ENCODE assay signal across 1 cellular context in the genomic region with DNA sequence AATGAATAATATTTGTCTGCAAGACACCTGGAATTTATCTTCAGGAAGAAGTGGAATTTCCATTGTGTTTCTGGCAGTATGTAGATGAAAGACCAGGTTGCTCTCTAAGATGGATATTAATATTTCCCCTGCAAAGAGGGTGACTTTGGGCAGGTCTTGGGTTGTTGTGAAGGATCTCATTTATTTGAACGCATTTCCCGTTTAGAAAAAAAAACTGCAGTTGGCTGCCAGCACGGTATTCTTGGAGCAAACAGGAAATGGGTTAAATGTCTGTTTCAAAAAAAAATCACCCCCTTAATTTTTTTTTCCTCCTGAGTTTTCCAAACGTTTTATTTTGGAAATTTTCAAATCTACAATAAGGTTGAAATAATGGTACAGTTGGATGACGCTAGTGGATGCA.
TF ChIP-seq lines count a peak whose summit lies in the region.

No MANE protein-coding gene starts in this region.

TF ChIP-seq in GM23338, 12 proteins besides CTCF, POLR2A, EP300 and RAD21 (continued from another document):
- TF ChIP-seq, protein P1, sequence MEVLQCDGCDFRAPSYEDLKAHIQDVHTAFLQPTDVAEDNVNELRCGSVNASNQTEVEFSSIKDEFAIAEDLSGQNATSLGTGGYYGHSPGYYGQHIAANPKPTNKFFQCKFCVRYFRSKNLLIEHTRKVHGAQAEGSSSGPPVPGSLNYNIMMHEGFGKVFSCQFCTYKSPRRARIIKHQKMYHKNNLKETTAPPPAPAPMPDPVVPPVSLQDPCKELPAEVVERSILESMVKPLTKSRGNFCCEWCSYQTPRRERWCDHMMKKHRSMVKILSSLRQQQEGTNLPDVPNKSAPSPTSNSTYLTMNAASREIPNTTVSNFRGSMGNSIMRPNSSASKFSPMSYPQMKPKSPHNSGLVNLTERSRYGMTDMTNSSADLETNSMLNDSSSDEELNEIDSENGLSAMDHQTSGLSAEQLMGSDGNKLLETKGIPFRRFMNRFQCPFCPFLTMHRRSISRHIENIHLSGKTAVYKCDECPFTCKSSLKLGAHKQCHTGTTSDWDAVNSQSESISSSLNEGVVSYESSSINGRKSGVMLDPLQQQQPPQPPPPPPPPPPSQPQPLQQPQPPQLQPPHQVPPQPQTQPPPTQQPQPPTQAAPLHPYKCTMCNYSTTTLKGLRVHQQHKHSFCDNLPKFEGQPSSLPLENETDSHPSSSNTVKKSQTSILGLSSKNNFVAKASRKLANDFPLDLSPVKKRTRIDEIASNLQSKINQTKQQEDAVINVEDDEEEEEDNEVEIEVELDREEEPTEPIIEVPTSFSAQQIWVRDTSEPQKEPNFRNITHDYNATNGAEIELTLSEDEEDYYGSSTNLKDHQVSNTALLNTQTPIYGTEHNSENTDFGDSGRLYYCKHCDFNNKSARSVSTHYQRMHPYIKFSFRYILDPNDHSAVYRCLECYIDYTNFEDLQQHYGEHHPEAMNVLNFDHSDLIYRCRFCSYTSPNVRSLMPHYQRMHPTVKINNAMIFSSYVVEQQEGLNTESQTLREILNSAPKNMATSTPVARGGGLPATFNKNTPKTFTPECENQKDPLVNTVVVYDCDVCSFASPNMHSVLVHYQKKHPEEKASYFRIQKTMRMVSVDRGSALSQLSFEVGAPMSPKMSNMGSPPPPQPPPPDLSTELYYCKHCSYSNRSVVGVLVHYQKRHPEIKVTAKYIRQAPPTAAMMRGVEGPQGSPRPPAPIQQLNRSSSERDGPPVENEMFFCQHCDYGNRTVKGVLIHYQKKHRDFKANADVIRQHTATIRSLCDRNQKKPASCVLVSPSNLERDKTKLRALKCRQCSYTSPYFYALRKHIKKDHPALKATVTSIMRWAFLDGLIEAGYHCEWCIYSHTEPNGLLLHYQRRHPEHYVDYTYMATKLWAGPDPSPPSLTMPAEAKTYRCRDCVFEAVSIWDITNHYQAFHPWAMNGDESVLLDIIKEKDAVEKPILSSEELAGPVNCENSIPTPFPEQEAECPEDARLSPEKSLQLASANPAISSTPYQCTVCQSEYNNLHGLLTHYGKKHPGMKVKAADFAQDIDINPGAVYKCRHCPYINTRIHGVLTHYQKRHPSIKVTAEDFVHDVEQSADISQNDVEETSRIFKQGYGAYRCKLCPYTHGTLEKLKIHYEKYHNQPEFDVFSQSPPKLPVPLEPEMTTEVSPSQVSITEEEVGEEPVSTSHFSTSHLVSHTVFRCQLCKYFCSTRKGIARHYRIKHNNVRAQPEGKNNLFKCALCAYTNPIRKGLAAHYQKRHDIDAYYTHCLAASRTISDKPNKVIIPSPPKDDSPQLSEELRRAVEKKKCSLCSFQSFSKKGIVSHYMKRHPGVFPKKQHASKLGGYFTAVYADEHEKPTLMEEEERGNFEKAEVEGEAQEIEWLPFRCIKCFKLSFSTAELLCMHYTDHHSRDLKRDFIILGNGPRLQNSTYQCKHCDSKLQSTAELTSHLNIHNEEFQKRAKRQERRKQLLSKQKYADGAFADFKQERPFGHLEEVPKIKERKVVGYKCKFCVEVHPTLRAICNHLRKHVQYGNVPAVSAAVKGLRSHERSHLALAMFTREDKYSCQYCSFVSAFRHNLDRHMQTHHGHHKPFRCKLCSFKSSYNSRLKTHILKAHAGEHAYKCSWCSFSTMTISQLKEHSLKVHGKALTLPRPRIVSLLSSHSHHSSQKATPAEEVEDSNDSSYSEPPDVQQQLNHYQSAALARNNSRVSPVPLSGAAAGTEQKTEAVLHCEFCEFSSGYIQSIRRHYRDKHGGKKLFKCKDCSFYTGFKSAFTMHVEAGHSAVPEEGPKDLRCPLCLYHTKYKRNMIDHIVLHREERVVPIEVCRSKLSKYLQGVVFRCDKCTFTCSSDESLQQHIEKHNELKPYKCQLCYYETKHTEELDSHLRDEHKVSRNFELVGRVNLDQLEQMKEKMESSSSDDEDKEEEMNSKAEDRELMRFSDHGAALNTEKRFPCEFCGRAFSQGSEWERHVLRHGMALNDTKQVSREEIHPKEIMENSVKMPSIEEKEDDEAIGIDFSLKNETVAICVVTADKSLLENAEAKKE (CRISPR knock-in tag; IDR thresholded peaks at IDR 0.05): no peak
- TF ChIP-seq ZNF331 (CRISPR knock-in tag; IDR thresholded peaks at IDR 0.05; ENCODE audit: low read depth) (no peak), POLR2AphosphoS5 (IDR thresholded peaks at IDR 0.05; ENCODE audit: low read depth) (no peak), EZH2 (IDR thresholded peaks at IDR 0.05; ENCODE audit: low read depth, unreplicated experiment) (no peak)
- TF ChIP-seq, protein P2, sequence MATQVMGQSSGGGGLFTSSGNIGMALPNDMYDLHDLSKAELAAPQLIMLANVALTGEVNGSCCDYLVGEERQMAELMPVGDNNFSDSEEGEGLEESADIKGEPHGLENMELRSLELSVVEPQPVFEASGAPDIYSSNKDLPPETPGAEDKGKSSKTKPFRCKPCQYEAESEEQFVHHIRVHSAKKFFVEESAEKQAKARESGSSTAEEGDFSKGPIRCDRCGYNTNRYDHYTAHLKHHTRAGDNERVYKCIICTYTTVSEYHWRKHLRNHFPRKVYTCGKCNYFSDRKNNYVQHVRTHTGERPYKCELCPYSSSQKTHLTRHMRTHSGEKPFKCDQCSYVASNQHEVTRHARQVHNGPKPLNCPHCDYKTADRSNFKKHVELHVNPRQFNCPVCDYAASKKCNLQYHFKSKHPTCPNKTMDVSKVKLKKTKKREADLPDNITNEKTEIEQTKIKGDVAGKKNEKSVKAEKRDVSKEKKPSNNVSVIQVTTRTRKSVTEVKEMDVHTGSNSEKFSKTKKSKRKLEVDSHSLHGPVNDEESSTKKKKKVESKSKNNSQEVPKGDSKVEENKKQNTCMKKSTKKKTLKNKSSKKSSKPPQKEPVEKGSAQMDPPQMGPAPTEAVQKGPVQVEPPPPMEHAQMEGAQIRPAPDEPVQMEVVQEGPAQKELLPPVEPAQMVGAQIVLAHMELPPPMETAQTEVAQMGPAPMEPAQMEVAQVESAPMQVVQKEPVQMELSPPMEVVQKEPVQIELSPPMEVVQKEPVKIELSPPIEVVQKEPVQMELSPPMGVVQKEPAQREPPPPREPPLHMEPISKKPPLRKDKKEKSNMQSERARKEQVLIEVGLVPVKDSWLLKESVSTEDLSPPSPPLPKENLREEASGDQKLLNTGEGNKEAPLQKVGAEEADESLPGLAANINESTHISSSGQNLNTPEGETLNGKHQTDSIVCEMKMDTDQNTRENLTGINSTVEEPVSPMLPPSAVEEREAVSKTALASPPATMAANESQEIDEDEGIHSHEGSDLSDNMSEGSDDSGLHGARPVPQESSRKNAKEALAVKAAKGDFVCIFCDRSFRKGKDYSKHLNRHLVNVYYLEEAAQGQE (IDR thresholded peaks at IDR 0.05; ENCODE audit: unreplicated experiment): no peak
- TF ChIP-seq, protein P3, sequence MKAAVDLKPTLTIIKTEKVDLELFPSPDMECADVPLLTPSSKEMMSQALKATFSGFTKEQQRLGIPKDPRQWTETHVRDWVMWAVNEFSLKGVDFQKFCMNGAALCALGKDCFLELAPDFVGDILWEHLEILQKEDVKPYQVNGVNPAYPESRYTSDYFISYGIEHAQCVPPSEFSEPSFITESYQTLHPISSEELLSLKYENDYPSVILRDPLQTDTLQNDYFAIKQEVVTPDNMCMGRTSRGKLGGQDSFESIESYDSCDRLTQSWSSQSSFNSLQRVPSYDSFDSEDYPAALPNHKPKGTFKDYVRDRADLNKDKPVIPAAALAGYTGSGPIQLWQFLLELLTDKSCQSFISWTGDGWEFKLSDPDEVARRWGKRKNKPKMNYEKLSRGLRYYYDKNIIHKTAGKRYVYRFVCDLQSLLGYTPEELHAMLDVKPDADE (IDR thresholded peaks at IDR 0.05): no peak
